Comparison of ENCODE assay signal across 25 cellular contexts in the genomic region with DNA sequence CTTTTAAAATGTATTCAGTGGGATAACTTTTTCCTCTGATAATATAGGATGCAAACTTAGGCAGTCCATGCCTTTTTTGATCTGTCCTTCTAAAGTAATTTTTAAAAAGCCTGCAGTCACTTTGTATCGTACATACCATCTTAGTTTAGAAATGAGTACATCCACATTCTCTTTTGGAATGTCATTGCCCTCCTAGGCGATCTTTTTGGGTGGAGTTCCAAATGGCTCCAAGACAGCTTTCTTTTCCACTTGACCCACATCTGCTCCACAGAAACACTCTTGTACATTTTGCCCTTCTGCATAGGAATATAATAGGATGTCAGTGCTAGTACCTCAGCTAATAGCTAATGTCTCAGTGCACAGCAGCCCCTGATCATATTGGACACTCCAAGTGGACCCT. TPM values are rescaled to one million over a fixed set of nuclear protein-coding genes. Genes with fewer than 3 reads are reported as not detected.
DNase-seq lines count a peak whose midpoint lies in the region; ATAC-seq and TF ChIP-seq lines count a peak whose summit lies in the region.
"Had no signal": no experiment of that assay in that cellular context is flagged by ENCODE, and none has a peak within 500 bp of the region (broad histone marks: within the 10 kb centered on the region; RNA-seq: fewer than 3 reads in every experiment).

No MANE protein-coding gene starts in this region.

- ATAC-seq in HG02759 (IDR thresholded peaks at IDR 0.05; ENCODE audit: unreplicated experiment) (no peak), HG02970 (IDR thresholded peaks at IDR 0.05; ENCODE audit: low FRiP score, unreplicated experiment) (no peak), GM21529 (IDR thresholded peaks at IDR 0.05; ENCODE audit: unreplicated experiment) (no peak)
- ATAC-seq in CD4-positive, alpha-beta T cell (ENCODE audit: poor library complexity), result no peak
- ATAC-seq: GM23338 had no signal

- intact Hi-C loops in CD4-positive, alpha-beta T cell (cut with DNase I, micrococcal nuclease), result loop anchor here in 1 of 2 experiments (5.0 kb wide), 1 partner anchor 44 kb away; no protein-coding TSS in a partner anchor

- DNase-seq in AG10803 (ENCODE audit: low read depth) (peak; percentile 53), GM03348 (ENCODE audit: low spot score) (peak; percentile 50), dedifferentiated amniotic fluid mesenchymal stem cell (ENCODE audit: extremely low spot score) (peak; percentile 28)
- no peak for DNase-seq in CD4-positive, alpha-beta T cell
- DNase-seq: Caco-2; CD4-positive, alpha-beta memory T cell; DMS 273 treated with DMSO at 0.1 percent for 48 hours; DMS79 treated with DMSO at 0.1 percent for 48 hours; KBM-7; NCI-H1092 treated with DMSO at 0.1 percent for 48 hours; NCI-H1436 treated with DMSO at 0.1 percent for 48 hours; NCI-H2029 treated with DMSO at 0.1 percent for 48 hours; NCI-H226; NCI-H510A treated with DMSO at 0.1 percent for 48 hours; NCI-H748 treated with DMSO at 0.1 percent for 48 hours; SHP77 treated with DMSO at 0.1 percent for 48 hours had no signal

- TF ChIP-seq CTCF in AG10803 (conservative IDR thresholded peaks at IDR 0.05; ENCODE audit: low read length), result no peak
- no peak for TF ChIP-seq CTCF in nephron (IDR thresholded peaks at IDR 0.05; ENCODE audit: unreplicated experiment in 3 of 3)
- TF ChIP-seq CTCF in CD4-positive, alpha-beta T cell (IDR thresholded peaks at IDR 0.05), result no peak

- peaks cover 53% of the 10 kb centered on the region for H3K36me3 Mint-ChIP-seq in nephron (ENCODE audit: low read depth)
- peaks cover 65% of the 10 kb centered on the region for H3K36me3 Mint-ChIP-seq in CD4-positive, alpha-beta T cell (ENCODE audit: low read depth)

- CTCF ChIA-PET in CD4-positive, alpha-beta T cell (lab: Charles Lee), result no interaction called here

- H3K4me3 ChIP-seq in AG10803 (ENCODE audit: low read length), result no peak overlapping the region
- H3K4me3 ChIP-seq: BLaER1, GM23338, HAP-1, SK-N-MC had no signal

- POLR2A ChIA-PET in CD4-positive, alpha-beta T cell (lab: Charles Lee), result no interaction called here

- no peaks in the 10 kb centered on the region for H3K9me3 ChIP-seq in CD4-positive, alpha-beta T cell (ENCODE audit: control insufficient read depth, low read length)
- H3K9me3 ChIP-seq: BLaER1, Caco-2, HAP-1 had no signal

- no peak overlapping the region for H3K4me3 Mint-ChIP-seq in nephron
- H3K4me3 Mint-ChIP-seq in CD4-positive, alpha-beta T cell, result no peak overlapping the region
- H3K4me3 Mint-ChIP-seq: CD4-positive, alpha-beta memory T cell; GM23338 had no signal

- no peak overlapping the region for H3K27ac ChIP-seq in CD4-positive, alpha-beta T cell (ENCODE audit: low read depth, low read length)
- H3K27ac ChIP-seq: BLaER1, RWPE1, SK-N-MC had no signal

- no peaks in the 10 kb centered on the region for H3K9me3 Mint-ChIP-seq in nephron
- H3K9me3 Mint-ChIP-seq in CD4-positive, alpha-beta T cell, result no peaks in the 10 kb centered on the region
- H3K9me3 Mint-ChIP-seq: CD4-positive, alpha-beta memory T cell; GM23338 had no signal

- H3K27me3 Mint-ChIP-seq in nephron (ENCODE audit: low read depth), result no peaks in the 10 kb centered on the region
- no peaks in the 10 kb centered on the region for H3K27me3 Mint-ChIP-seq in CD4-positive, alpha-beta T cell
- H3K27me3 Mint-ChIP-seq: CD4-positive, alpha-beta memory T cell had no signal

- peaks cover 26% of the 10 kb centered on the region for H3K4me1 Mint-ChIP-seq in nephron
- H3K4me1 Mint-ChIP-seq in CD4-positive, alpha-beta T cell (ENCODE audit: low read depth), result no peaks in the 10 kb centered on the region
- H3K4me1 Mint-ChIP-seq: GM23338 had no signal

- H3K27me3 ChIP-seq in CD4-positive, alpha-beta T cell (ENCODE audit: control insufficient read depth, insufficient read depth, low read length), result no peaks in the 10 kb centered on the region
- H3K27me3 ChIP-seq: BLaER1 had no signal

- peak overlapping the region in 2 of 3 experiments; percentile 24 to 29 for H3K27ac Mint-ChIP-seq in nephron
- no peak overlapping the region for H3K27ac Mint-ChIP-seq in CD4-positive, alpha-beta T cell
- H3K27ac Mint-ChIP-seq: GM23338 had no signal

RNA-seq across cellular contexts. Expression of gene HTR2B, which starts 21.8 kb away (rescaled TPM):
- under 1 TPM in 1 of 2 experiments, not detected in 1; 0.14 TPM for total RNA-seq in CD4-positive, alpha-beta T cell
- total RNA-seq: Caco-2; CD4-positive, alpha-beta memory T cell; GM23338 had no signal

RNA-seq across cellular contexts. Expression of gene ARMC9, which starts 51.8 kb away (rescaled TPM):
- total RNA-seq in CD4-positive, alpha-beta T cell, result under 1 TPM; 0.16 to 0.42 TPM

Comparison
In these comparisons a context has a peak if more than half of its experiments do, and no peak if none do; other contexts are left out.
1. DNase-seq: peak in AG10803 (single experiment), GM03348 (single experiment) and dedifferentiated amniotic fluid mesenchymal stem cell (single experiment); none in CD4-positive, alpha-beta T cell (0 of 10).